In the genomic region with DNA sequence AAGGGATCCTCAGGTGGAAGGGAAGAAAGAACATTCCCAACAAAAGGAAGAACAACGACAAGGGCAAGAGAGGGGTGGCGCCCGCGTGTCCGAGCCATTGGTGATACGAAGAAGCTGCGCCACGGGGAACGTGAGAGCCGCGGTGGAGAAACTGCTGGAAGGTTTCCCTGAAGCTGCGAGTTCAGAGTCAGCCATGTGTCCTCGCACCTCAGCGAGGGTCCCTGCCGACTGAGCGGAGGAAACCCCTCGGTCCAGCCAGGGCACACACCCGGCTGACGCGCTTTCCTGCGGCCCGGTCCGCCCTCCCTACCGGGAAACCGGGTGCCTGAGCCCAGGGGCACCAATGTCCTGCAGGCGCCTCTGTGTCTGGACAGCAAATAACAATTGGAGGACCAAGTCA, we compare ENCODE assay signal across 1 cellular context.
TF ChIP-seq lines count a peak whose summit lies in the region.

No MANE protein-coding gene starts in this region.

TF ChIP-seq in H1, 55 proteins besides CTCF, POLR2A, EP300 and RAD21:
- TF ChIP-seq CBX5 (IDR thresholded peaks at IDR 0.05; ENCODE audit: low read depth, low read length) (no peak), JUND (IDR thresholded peaks at IDR 0.05; ENCODE audit: low read length) (no peak), SUZ12 (IDR thresholded peaks at IDR 0.05; ENCODE audit: low read length) (no peak), BCL11A (IDR thresholded peaks at IDR 0.05; ENCODE audit: low read depth in 2 of 2, low read length in 2 of 2) (no peak), TAF7 (optimal IDR thresholded peaks at IDR 0.05; ENCODE audit: borderline replicate concordance, low read depth, low read length) (no peak), BACH1 (IDR thresholded peaks at IDR 0.05; ENCODE audit: low read length) (no peak), HDAC2 (IDR thresholded peaks at IDR 0.05; ENCODE audit: borderline replicate concordance in 1 of 2, low read depth in 2 of 2, low read length in 2 of 2) (no peak), POU5F1 (IDR thresholded peaks at IDR 0.05; ENCODE audit: low read depth, low read length) (no peak), RXRA (IDR thresholded peaks at IDR 0.05; ENCODE audit: insufficient read depth, low read depth, low read length) (no peak), SP4 (IDR thresholded peaks at IDR 0.05; ENCODE audit: low read length) (no peak), GTF2F1 (IDR thresholded peaks at IDR 0.05; ENCODE audit: borderline replicate concordance, low read depth, low read length) (no peak), CBX8 (IDR thresholded peaks at IDR 0.05; ENCODE audit: borderline replicate concordance, low read depth, low read length) (no peak), NRF1 (IDR thresholded peaks at IDR 0.05; ENCODE audit: low read depth, low read length) (no peak), NANOG (IDR thresholded peaks at IDR 0.05; ENCODE audit: insufficient read depth, low read depth, low read length, poor library complexity, severe bottlenecking) (no peak)
- TF ChIP-seq, protein P1, sequence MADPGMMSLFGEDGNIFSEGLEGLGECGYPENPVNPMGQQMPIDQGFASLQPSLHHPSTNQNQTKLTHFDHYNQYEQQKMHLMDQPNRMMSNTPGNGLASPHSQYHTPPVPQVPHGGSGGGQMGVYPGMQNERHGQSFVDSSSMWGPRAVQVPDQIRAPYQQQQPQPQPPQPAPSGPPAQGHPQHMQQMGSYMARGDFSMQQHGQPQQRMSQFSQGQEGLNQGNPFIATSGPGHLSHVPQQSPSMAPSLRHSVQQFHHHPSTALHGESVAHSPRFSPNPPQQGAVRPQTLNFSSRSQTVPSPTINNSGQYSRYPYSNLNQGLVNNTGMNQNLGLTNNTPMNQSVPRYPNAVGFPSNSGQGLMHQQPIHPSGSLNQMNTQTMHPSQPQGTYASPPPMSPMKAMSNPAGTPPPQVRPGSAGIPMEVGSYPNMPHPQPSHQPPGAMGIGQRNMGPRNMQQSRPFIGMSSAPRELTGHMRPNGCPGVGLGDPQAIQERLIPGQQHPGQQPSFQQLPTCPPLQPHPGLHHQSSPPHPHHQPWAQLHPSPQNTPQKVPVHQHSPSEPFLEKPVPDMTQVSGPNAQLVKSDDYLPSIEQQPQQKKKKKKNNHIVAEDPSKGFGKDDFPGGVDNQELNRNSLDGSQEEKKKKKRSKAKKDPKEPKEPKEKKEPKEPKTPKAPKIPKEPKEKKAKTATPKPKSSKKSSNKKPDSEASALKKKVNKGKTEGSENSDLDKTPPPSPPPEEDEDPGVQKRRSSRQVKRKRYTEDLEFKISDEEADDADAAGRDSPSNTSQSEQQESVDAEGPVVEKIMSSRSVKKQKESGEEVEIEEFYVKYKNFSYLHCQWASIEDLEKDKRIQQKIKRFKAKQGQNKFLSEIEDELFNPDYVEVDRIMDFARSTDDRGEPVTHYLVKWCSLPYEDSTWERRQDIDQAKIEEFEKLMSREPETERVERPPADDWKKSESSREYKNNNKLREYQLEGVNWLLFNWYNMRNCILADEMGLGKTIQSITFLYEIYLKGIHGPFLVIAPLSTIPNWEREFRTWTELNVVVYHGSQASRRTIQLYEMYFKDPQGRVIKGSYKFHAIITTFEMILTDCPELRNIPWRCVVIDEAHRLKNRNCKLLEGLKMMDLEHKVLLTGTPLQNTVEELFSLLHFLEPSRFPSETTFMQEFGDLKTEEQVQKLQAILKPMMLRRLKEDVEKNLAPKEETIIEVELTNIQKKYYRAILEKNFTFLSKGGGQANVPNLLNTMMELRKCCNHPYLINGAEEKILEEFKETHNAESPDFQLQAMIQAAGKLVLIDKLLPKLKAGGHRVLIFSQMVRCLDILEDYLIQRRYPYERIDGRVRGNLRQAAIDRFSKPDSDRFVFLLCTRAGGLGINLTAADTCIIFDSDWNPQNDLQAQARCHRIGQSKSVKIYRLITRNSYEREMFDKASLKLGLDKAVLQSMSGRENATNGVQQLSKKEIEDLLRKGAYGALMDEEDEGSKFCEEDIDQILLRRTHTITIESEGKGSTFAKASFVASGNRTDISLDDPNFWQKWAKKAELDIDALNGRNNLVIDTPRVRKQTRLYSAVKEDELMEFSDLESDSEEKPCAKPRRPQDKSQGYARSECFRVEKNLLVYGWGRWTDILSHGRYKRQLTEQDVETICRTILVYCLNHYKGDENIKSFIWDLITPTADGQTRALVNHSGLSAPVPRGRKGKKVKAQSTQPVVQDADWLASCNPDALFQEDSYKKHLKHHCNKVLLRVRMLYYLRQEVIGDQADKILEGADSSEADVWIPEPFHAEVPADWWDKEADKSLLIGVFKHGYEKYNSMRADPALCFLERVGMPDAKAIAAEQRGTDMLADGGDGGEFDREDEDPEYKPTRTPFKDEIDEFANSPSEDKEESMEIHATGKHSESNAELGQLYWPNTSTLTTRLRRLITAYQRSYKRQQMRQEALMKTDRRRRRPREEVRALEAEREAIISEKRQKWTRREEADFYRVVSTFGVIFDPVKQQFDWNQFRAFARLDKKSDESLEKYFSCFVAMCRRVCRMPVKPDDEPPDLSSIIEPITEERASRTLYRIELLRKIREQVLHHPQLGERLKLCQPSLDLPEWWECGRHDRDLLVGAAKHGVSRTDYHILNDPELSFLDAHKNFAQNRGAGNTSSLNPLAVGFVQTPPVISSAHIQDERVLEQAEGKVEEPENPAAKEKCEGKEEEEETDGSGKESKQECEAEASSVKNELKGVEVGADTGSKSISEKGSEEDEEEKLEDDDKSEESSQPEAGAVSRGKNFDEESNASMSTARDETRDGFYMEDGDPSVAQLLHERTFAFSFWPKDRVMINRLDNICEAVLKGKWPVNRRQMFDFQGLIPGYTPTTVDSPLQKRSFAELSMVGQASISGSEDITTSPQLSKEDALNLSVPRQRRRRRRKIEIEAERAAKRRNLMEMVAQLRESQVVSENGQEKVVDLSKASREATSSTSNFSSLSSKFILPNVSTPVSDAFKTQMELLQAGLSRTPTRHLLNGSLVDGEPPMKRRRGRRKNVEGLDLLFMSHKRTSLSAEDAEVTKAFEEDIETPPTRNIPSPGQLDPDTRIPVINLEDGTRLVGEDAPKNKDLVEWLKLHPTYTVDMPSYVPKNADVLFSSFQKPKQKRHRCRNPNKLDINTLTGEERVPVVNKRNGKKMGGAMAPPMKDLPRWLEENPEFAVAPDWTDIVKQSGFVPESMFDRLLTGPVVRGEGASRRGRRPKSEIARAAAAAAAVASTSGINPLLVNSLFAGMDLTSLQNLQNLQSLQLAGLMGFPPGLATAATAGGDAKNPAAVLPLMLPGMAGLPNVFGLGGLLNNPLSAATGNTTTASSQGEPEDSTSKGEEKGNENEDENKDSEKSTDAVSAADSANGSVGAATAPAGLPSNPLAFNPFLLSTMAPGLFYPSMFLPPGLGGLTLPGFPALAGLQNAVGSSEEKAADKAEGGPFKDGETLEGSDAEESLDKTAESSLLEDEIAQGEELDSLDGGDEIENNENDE (IDR thresholded peaks at IDR 0.05; ENCODE audit: insufficient replicate concordance, low read length) = no peak
